Comparison of ENCODE assay signal across 24 cellular contexts in the genomic region with DNA sequence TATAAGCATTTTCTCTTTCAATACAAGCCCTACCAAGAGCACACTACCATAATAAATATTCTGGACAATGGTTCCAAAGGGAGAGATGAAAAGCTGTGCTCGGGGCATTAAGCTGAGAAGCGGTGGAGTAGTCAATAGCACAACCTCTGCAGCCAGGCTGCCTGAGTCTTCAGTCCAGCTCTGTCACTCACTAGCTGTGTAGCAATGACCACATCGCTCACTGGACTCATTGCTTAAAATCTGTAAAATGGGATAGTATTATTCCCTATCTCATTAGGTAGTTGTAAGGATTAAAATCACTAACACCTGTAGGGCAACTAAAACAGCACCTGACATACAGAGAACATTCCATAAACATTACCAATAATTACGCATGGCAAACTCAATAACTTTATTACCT.
DNase-seq lines count a peak whose midpoint lies in the region; ATAC-seq and TF ChIP-seq lines count a peak whose summit lies in the region.
"Had no signal": no experiment of that assay in that cellular context is flagged by ENCODE, and none has a peak within 500 bp of the region (broad histone marks: within the 10 kb centered on the region; RNA-seq: fewer than 3 reads in every experiment).

No MANE protein-coding gene starts in this region.

- no peak overlapping the region for H3K27ac ChIP-seq in CD4-positive, alpha-beta T cell (ENCODE audit: low read depth, low read length)
- no peak overlapping the region for H3K27ac ChIP-seq in esophagus muscularis mucosa (replicated peaks in 1 of 4)
- H3K27ac ChIP-seq: colonic mucosa, heart left ventricle, KMS-11, lower lobe of right lung had no signal

- TF ChIP-seq EP300 in esophagus muscularis mucosa (IDR thresholded peaks at IDR 0.05) = no peak

- TF ChIP-seq CTCF in activated CD8-positive, alpha-beta T cell treated with anti-CD3 and anti-CD28 coated beads for 36 hours (IDR thresholded peaks at IDR 0.05) = no peak
- TF ChIP-seq CTCF in CD4-positive, alpha-beta T cell (IDR thresholded peaks at IDR 0.05) = no peak
- no peak for TF ChIP-seq CTCF in esophagus muscularis mucosa (IDR thresholded peaks at IDR 0.05)
- TF ChIP-seq CTCF in type B pancreatic cell (conservative IDR thresholded peaks at IDR 0.05) = no peak

- peaks cover 0 to 18% (median 6%) of the 10 kb centered on the region in 4 donors for H3K36me3 ChIP-seq in esophagus muscularis mucosa
- H3K36me3 ChIP-seq: colonic mucosa had no signal

- H3K4me3 ChIP-seq in esophagus muscularis mucosa = no peak overlapping the region
- H3K4me3 ChIP-seq: colonic mucosa, heart left ventricle, lower lobe of right lung, SK-N-MC, spleen had no signal

- CTCF ChIA-PET in activated CD8-positive, alpha-beta T cell treated with anti-CD3 and anti-CD28 coated beads for 36 hours (lab: Charles Lee) = interaction anchor here (1.8 kb wide), 1 partner anchor 37 kb away, joined by 7 read pairs; no protein-coding TSS in a partner anchor
- CTCF ChIA-PET in activated CD8-positive, alpha-beta T cell treated with anti-CD3 and anti-CD28 coated beads, Interleukin-2, amount 10 ng/mL, durations not matched to agents 7 days and 5 days (lab: Charles Lee) = interaction anchor here (1.2 kb wide), 1 partner anchor 37 kb away, joined by 3 read pairs; no protein-coding TSS in a partner anchor
- CTCF ChIA-PET in CD4-positive, alpha-beta T cell (lab: Charles Lee) = interaction anchor here (0.6 kb wide), 1 partner anchor 41 kb away, joined by 4 read pairs; no protein-coding TSS in a partner anchor

- no peak for ATAC-seq in activated CD8-positive, alpha-beta T cell treated with anti-CD3 and anti-CD28 coated beads for 36 hours
- no peak for ATAC-seq in activated CD8-positive, alpha-beta T cell treated with anti-CD3 and anti-CD28 coated beads, Interleukin-2, amount 10 ng/mL, durations not matched to agents 7 days and 5 days
- ATAC-seq in CD4-positive, alpha-beta T cell (ENCODE audit: poor library complexity) = no peak
- ATAC-seq in natural killer cell treated with Interleukin-12 subunit alpha and Interleukin-12 subunit beta and Interleukin-15 and Interleukin-18, amount 100 ng/mL, for 72 hours = no peak
- no peak for ATAC-seq in GM21528 (IDR thresholded peaks at IDR 0.05; ENCODE audit: low FRiP score, unreplicated experiment)
- ATAC-seq: CD8-positive, alpha-beta T cell; heart left ventricle; lower lobe of right lung; right cardiac atrium had no signal

- no peaks in the 10 kb centered on the region for H3K27me3 ChIP-seq in CD4-positive, alpha-beta T cell (ENCODE audit: control insufficient read depth, insufficient read depth, low read length)
- no peaks in the 10 kb centered on the region for H3K27me3 ChIP-seq in esophagus muscularis mucosa
- H3K27me3 ChIP-seq: colonic mucosa, heart left ventricle, spleen had no signal

- 96% methylated on average over 4 of the region's 4 CpGs for WGBS in esophagus muscularis mucosa

- no peak for DNase-seq in activated CD8-positive, alpha-beta T cell treated with anti-CD3 and anti-CD28 coated beads for 36 hours
- no peak for DNase-seq in activated CD8-positive, alpha-beta T cell treated with anti-CD3 and anti-CD28 coated beads, Interleukin-2, amount 10 ng/mL, durations not matched to agents 7 days and 5 days
- DNase-seq in CD4-positive, alpha-beta T cell = no peak
- no peak for DNase-seq in activated T-helper 1 cell treated with anti-CD3 and anti-CD28 coated beads, Interleukin-12 subunit alpha, Interleukin-12 subunit beta, Interleukin-2, Interleukin-4 antibody, amounts not matched to agents 30 ng/mL and 10 ng/mL and 1 ng/mL, durations not matched to agents 14 hours and 24 hours and 36 hours (ENCODE audit: low spot score)
- DNase-seq in natural killer cell treated with Interleukin-12 subunit alpha and Interleukin-12 subunit beta and Interleukin-15 and Interleukin-18, amount 100 ng/mL, for 72 hours (ENCODE audit: low spot score) = no peak
- no peak for DNase-seq in esophagus muscularis mucosa (ENCODE audit: extremely low spot score)
- DNase-seq in type B pancreatic cell (ENCODE audit: extremely low spot score, unreplicated experiment) = no peak
- DNase-seq: 8988T; activated CD4-positive, CD25-positive, alpha-beta regulatory T cell treated with anti-CD3 and anti-CD28 coated beads, Interleukin-2, amount 50 U/mL, for 72 hours; activated gamma-delta T cell; anterior cingulate cortex; CD8-positive, alpha-beta T cell; colonic mucosa; effector CD8-positive, alpha-beta T cell; foreskin fibroblast; heart left ventricle; lower lobe of right lung; NCI-H1436 treated with DMSO at 0.1 percent for 48 hours; right cardiac atrium; spleen had no signal

- H3K27ac Mint-ChIP-seq in activated CD8-positive, alpha-beta T cell treated with anti-CD3 and anti-CD28 coated beads for 36 hours = peak overlapping the region; percentile 46
- H3K27ac Mint-ChIP-seq in activated CD8-positive, alpha-beta T cell treated with anti-CD3 and anti-CD28 coated beads, Interleukin-2, amount 10 ng/mL, durations not matched to agents 7 days and 5 days = no peak overlapping the region
- peak overlapping the region; percentile 80 for H3K27ac Mint-ChIP-seq in CD4-positive, alpha-beta T cell
- peak overlapping the region; percentile 40 for H3K27ac Mint-ChIP-seq in activated T-helper 1 cell treated with anti-CD3 and anti-CD28 coated beads, Interleukin-12 subunit alpha, Interleukin-12 subunit beta, Interleukin-2, Interleukin-4 antibody, amounts not matched to agents 30 ng/mL and 10 ng/mL and 1 ng/mL, durations not matched to agents 14 hours and 24 hours and 36 hours
- peak overlapping the region; percentile 63 to 80 for H3K27ac Mint-ChIP-seq in natural killer cell treated with Interleukin-12 subunit alpha and Interleukin-12 subunit beta and Interleukin-15 and Interleukin-18, amount 100 ng/mL, for 72 hours
- no peak overlapping the region for H3K27ac Mint-ChIP-seq in type B pancreatic cell

- H3K27me3 Mint-ChIP-seq in activated CD8-positive, alpha-beta T cell treated with anti-CD3 and anti-CD28 coated beads for 36 hours = no peaks in the 10 kb centered on the region
- no peaks in the 10 kb centered on the region for H3K27me3 Mint-ChIP-seq in activated CD8-positive, alpha-beta T cell treated with anti-CD3 and anti-CD28 coated beads, Interleukin-2, amount 10 ng/mL, durations not matched to agents 7 days and 5 days (ENCODE audit: low read depth)
- no peaks in the 10 kb centered on the region for H3K27me3 Mint-ChIP-seq in CD4-positive, alpha-beta T cell
- H3K27me3 Mint-ChIP-seq in activated T-helper 1 cell treated with anti-CD3 and anti-CD28 coated beads, Interleukin-12 subunit alpha, Interleukin-12 subunit beta, Interleukin-2, Interleukin-4 antibody, amounts not matched to agents 30 ng/mL and 10 ng/mL and 1 ng/mL, durations not matched to agents 14 hours and 24 hours and 36 hours (ENCODE audit: insufficient read depth) = no peaks in the 10 kb centered on the region
- no peaks in the 10 kb centered on the region for H3K27me3 Mint-ChIP-seq in natural killer cell treated with Interleukin-12 subunit alpha and Interleukin-12 subunit beta and Interleukin-15 and Interleukin-18, amount 100 ng/mL, for 72 hours
- no peaks in the 10 kb centered on the region for H3K27me3 Mint-ChIP-seq in type B pancreatic cell

- no peak for TF ChIP-seq POLR2A in esophagus muscularis mucosa (IDR thresholded peaks at IDR 0.05; ENCODE audit: low read depth)

- peaks cover 82% of the 10 kb centered on the region for H3K36me3 Mint-ChIP-seq in activated CD8-positive, alpha-beta T cell treated with anti-CD3 and anti-CD28 coated beads for 36 hours (ENCODE audit: low read depth)
- peaks cover 60% of the 10 kb centered on the region for H3K36me3 Mint-ChIP-seq in activated CD8-positive, alpha-beta T cell treated with anti-CD3 and anti-CD28 coated beads, Interleukin-2, amount 10 ng/mL, durations not matched to agents 7 days and 5 days (ENCODE audit: low read depth)
- peaks cover 84% of the 10 kb centered on the region for H3K36me3 Mint-ChIP-seq in CD4-positive, alpha-beta T cell (ENCODE audit: low read depth)
- H3K36me3 Mint-ChIP-seq in activated T-helper 1 cell treated with anti-CD3 and anti-CD28 coated beads, Interleukin-12 subunit alpha, Interleukin-12 subunit beta, Interleukin-2, Interleukin-4 antibody, amounts not matched to agents 30 ng/mL and 10 ng/mL and 1 ng/mL, durations not matched to agents 14 hours and 24 hours and 36 hours (ENCODE audit: low read depth) = peaks cover 54% of the 10 kb centered on the region
- peaks cover 53% of the 10 kb centered on the region for H3K36me3 Mint-ChIP-seq in natural killer cell treated with Interleukin-12 subunit alpha and Interleukin-12 subunit beta and Interleukin-15 and Interleukin-18, amount 100 ng/mL, for 72 hours
- no peaks in the 10 kb centered on the region for H3K36me3 Mint-ChIP-seq in type B pancreatic cell

- H3K4me1 Mint-ChIP-seq in activated CD8-positive, alpha-beta T cell treated with anti-CD3 and anti-CD28 coated beads for 36 hours (ENCODE audit: low read depth) = peaks cover 77% of the 10 kb centered on the region
- peaks cover 56% of the 10 kb centered on the region for H3K4me1 Mint-ChIP-seq in activated CD8-positive, alpha-beta T cell treated with anti-CD3 and anti-CD28 coated beads, Interleukin-2, amount 10 ng/mL, durations not matched to agents 7 days and 5 days (ENCODE audit: low read depth)
- H3K4me1 Mint-ChIP-seq in CD4-positive, alpha-beta T cell (ENCODE audit: low read depth) = peaks cover 94% of the 10 kb centered on the region
- peaks cover 65% of the 10 kb centered on the region for H3K4me1 Mint-ChIP-seq in activated T-helper 1 cell treated with anti-CD3 and anti-CD28 coated beads, Interleukin-12 subunit alpha, Interleukin-12 subunit beta, Interleukin-2, Interleukin-4 antibody, amounts not matched to agents 30 ng/mL and 10 ng/mL and 1 ng/mL, durations not matched to agents 14 hours and 24 hours and 36 hours (ENCODE audit: low read depth)
- peaks cover 66% of the 10 kb centered on the region in 2 donors for H3K4me1 Mint-ChIP-seq in natural killer cell treated with Interleukin-12 subunit alpha and Interleukin-12 subunit beta and Interleukin-15 and Interleukin-18, amount 100 ng/mL, for 72 hours (ENCODE audit: low read depth in 2 of 2)
- H3K4me1 Mint-ChIP-seq in type B pancreatic cell (ENCODE audit: unreplicated experiment) = no peaks in the 10 kb centered on the region

- no peaks in the 10 kb centered on the region for H3K9me3 Mint-ChIP-seq in activated CD8-positive, alpha-beta T cell treated with anti-CD3 and anti-CD28 coated beads for 36 hours
- no peaks in the 10 kb centered on the region for H3K9me3 Mint-ChIP-seq in activated CD8-positive, alpha-beta T cell treated with anti-CD3 and anti-CD28 coated beads, Interleukin-2, amount 10 ng/mL, durations not matched to agents 7 days and 5 days (ENCODE audit: insufficient read depth)
- no peaks in the 10 kb centered on the region for H3K9me3 Mint-ChIP-seq in CD4-positive, alpha-beta T cell
- no peaks in the 10 kb centered on the region for H3K9me3 Mint-ChIP-seq in activated T-helper 1 cell treated with anti-CD3 and anti-CD28 coated beads, Interleukin-12 subunit alpha, Interleukin-12 subunit beta, Interleukin-2, Interleukin-4 antibody, amounts not matched to agents 30 ng/mL and 10 ng/mL and 1 ng/mL, durations not matched to agents 14 hours and 24 hours and 36 hours
- H3K9me3 Mint-ChIP-seq in natural killer cell treated with Interleukin-12 subunit alpha and Interleukin-12 subunit beta and Interleukin-15 and Interleukin-18, amount 100 ng/mL, for 72 hours = no peaks in the 10 kb centered on the region
- no peaks in the 10 kb centered on the region for H3K9me3 Mint-ChIP-seq in type B pancreatic cell
- H3K9me3 Mint-ChIP-seq: CD8-positive, alpha-beta T cell; T-helper 1 cell treated with Interleukin-12 subunit alpha and Interleukin-12 subunit beta and Interleukin-4 antibody, amounts not matched to agents 30 μg/mL and 1 μg/mL, for 36 hours had no signal

- POLR2A ChIA-PET in activated CD8-positive, alpha-beta T cell treated with anti-CD3 and anti-CD28 coated beads for 36 hours (lab: Charles Lee) = interaction anchor here (0.9 to 13.3 kb wide), 4 partner anchors 12 to 21 kb away, joined by 3 to 257 read pairs (median 5); no protein-coding TSS in a partner anchor
- POLR2A ChIA-PET in activated CD8-positive, alpha-beta T cell treated with anti-CD3 and anti-CD28 coated beads, Interleukin-2, amount 10 ng/mL, durations not matched to agents 7 days and 5 days (lab: Charles Lee) = interaction anchor here (0.9 to 1.3 kb wide), 3 partner anchors 20 to 21 kb away, joined by 3 to 5 read pairs (median 3); no protein-coding TSS in a partner anchor
- POLR2A ChIA-PET in CD4-positive, alpha-beta T cell (lab: Charles Lee) = interaction anchor here (1.0 to 2.2 kb wide), 2 partner anchors 11 to 16 kb away, joined by 3 to 7 read pairs; no protein-coding TSS in a partner anchor

- H3K9me3 ChIP-seq in CD4-positive, alpha-beta T cell (ENCODE audit: control insufficient read depth, low read length) = no peaks in the 10 kb centered on the region
- H3K9me3 ChIP-seq in esophagus muscularis mucosa = no peaks in the 10 kb centered on the region
- H3K9me3 ChIP-seq: colonic mucosa, heart left ventricle, lower lobe of right lung, spleen had no signal

- H3K4me3 Mint-ChIP-seq in activated CD8-positive, alpha-beta T cell treated with anti-CD3 and anti-CD28 coated beads for 36 hours = no peak overlapping the region
- H3K4me3 Mint-ChIP-seq in activated CD8-positive, alpha-beta T cell treated with anti-CD3 and anti-CD28 coated beads, Interleukin-2, amount 10 ng/mL, durations not matched to agents 7 days and 5 days = no peak overlapping the region
- no peak overlapping the region for H3K4me3 Mint-ChIP-seq in CD4-positive, alpha-beta T cell
- H3K4me3 Mint-ChIP-seq in activated T-helper 1 cell treated with anti-CD3 and anti-CD28 coated beads, Interleukin-12 subunit alpha, Interleukin-12 subunit beta, Interleukin-2, Interleukin-4 antibody, amounts not matched to agents 30 ng/mL and 10 ng/mL and 1 ng/mL, durations not matched to agents 14 hours and 24 hours and 36 hours = no peak overlapping the region
- H3K4me3 Mint-ChIP-seq in natural killer cell treated with Interleukin-12 subunit alpha and Interleukin-12 subunit beta and Interleukin-15 and Interleukin-18, amount 100 ng/mL, for 72 hours = no peak overlapping the region
- no peak overlapping the region for H3K4me3 Mint-ChIP-seq in type B pancreatic cell
- H3K4me3 Mint-ChIP-seq: CD8-positive, alpha-beta T cell; T-helper 1 cell treated with Interleukin-12 subunit alpha and Interleukin-12 subunit beta and Interleukin-4 antibody, amounts not matched to agents 30 μg/mL and 1 μg/mL, for 36 hours had no signal

- peaks cover 13 to 40% (median 37%) of the 10 kb centered on the region in 4 donors for H3K4me1 ChIP-seq in esophagus muscularis mucosa
- H3K4me1 ChIP-seq: colonic mucosa had no signal

- intact Hi-C loops in activated CD8-positive, alpha-beta T cell treated with anti-CD3 and anti-CD28 coated beads for 36 hours (cut with micrococcal nuclease) = no loop called here
- intact Hi-C loops in CD4-positive, alpha-beta T cell (cut with DNase I, micrococcal nuclease) = no loop called here
- intact Hi-C loops in activated T-helper 1 cell treated with anti-CD3 and anti-CD28 coated beads, Interleukin-12 subunit alpha, Interleukin-12 subunit beta, Interleukin-2, Interleukin-4 antibody, amounts not matched to agents 30 ng/mL and 10 ng/mL and 1 ng/mL, durations not matched to agents 14 hours and 24 hours and 36 hours (cut with micrococcal nuclease) = no loop called here
- intact Hi-C loops in esophagus muscularis mucosa (cut with DNase I) = no loop called here

Comparison
In these comparisons a context has a peak if more than half of its experiments do, and no peak if none do; other contexts are left out.
1. H3K27ac Mint-ChIP-seq: peak in activated CD8-positive, alpha-beta T cell treated with anti-CD3 and anti-CD28 coated beads for 36 hours (single experiment), CD4-positive, alpha-beta T cell (single experiment), activated T-helper 1 cell treated with anti-CD3 and anti-CD28 coated beads, Interleukin-12 subunit alpha, Interleukin-12 subunit beta, Interleukin-2, Interleukin-4 antibody, amounts not matched to agents 30 ng/mL and 10 ng/mL and 1 ng/mL, durations not matched to agents 14 hours and 24 hours and 36 hours (single experiment) and natural killer cell treated with Interleukin-12 subunit alpha and Interleukin-12 subunit beta and Interleukin-15 and Interleukin-18, amount 100 ng/mL, for 72 hours (2 of 2); none in activated CD8-positive, alpha-beta T cell treated with anti-CD3 and anti-CD28 coated beads, Interleukin-2, amount 10 ng/mL, durations not matched to agents 7 days and 5 days (single experiment) and type B pancreatic cell (single experiment).